ENCODE assay signal across 19 cellular contexts in the genomic region with DNA sequence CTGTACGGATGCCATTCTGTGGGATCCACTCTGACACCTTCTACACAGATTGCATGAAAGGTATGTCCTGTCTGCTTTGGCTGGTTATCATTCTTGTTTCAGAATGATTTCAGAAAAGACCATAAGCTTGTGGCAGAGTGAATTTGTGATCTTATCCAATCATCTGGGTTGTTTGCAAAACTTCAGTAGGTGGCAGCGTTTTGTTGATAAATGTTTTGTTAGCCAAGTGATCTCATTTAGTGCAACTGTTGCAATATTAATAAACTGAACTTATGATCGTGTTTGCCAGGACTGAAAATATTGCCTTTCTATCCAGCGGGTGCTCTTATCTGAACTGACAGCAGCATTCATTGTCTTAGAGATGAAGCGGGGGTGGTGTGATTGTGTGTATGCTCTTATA.
DNase-seq lines count a peak whose midpoint lies in the region; ATAC-seq, FAIRE-seq and TF ChIP-seq lines count a peak whose summit lies in the region.
"Had no signal": no experiment of that assay in that cellular context is flagged by ENCODE, and none has a peak within 500 bp of the region (broad histone marks: within the 10 kb centered on the region; RNA-seq: fewer than 3 reads in every experiment).

No MANE protein-coding gene starts in this region.

- H3K79me2 ChIP-seq in Loucy (ENCODE audit: insufficient read depth, low read length) (no peaks in the 10 kb centered on the region), HepG2 (ENCODE audit: insufficient read depth, low read length) (no peaks in the 10 kb centered on the region)

- peak; percentile 33 for DNase-seq in NCI-H2171 treated with DMSO at 0.1 percent for 48 hours (lab: John Stamatoyannopoulos, UW)
- no peak for DNase-seq in NCI-H2171 (lab: John Stamatoyannopoulos, UW)
- DNase-seq in astrocyte of the hippocampus (ENCODE audit: low read depth, low spot score), result peak; percentile 13
- DNase-seq in neural crest cell (ENCODE audit: low read depth, low spot score), result no peak
- DNase-seq in HepG2 (ENCODE audit: low spot score), result no peak
- DNase-seq in G401 (ENCODE audit: low spot score), result no peak
- DNase-seq in vagina (ENCODE audit: extremely low spot score in 2 of 2), result no peak
- DNase-seq: ACHN; activated effector memory CD4-positive, alpha-beta T cell treated with Interleukin-2 at 50 U/mL for 16 hours; NCI-H345; PC-3; right lobe of liver; stimulated activated naive CD8-positive, alpha-beta T cell treated with anti-CD3 and anti-CD28 coated beads, Interleukin-15, Interleukin-2, amounts not matched to agents 100 U/mL and 50 U/mL, for 24 hours; T-helper 9 cell; trophoblast cell had no signal

- in situ Hi-C loops in HepG2 (cut with HindIII; ENCODE audit: extremely low pct_ligation_motif_present, low pct_unique_long_range_greater_than_20kb) (no loop called here), G401 (cut with HindIII; ENCODE audit: low sequenced_read_pairs) (no loop called here)

- no TSS peak for BruUV-seq in HepG2 (replicated peaks; lab: Mats Ljungman, UMichigan)

- intact Hi-C loops in HepG2 (cut with micrococcal nuclease; ENCODE audit: unreplicated experiment), result no loop called here
- intact Hi-C loops in vagina (cut with DNase I), result no loop called here

- H3K9me3 ChIP-seq in Loucy (ENCODE audit: insufficient read depth, low read depth, low read length) (no peaks in the 10 kb centered on the region), HepG2 (ENCODE audit: low read length) (no peaks in the 10 kb centered on the region), vagina (no peaks in the 10 kb centered on the region)
- H3K9me3 ChIP-seq: right lobe of liver had no signal

- WGBS in HepG2 (ENCODE audit: low lambda C conversion rate), result 2% methylated on average over 5 of the region's 5 CpGs

- H3K4me3 ChIP-seq in Loucy (ENCODE audit: low read length, poor library complexity, severe bottlenecking) (no peak overlapping the region), HepG2 (replicated peaks in 1 of 3; ENCODE audit: insufficient read depth in 1 of 3, low read depth in 2 of 3, low read length in 3 of 3) (no peak overlapping the region), vagina (no peak overlapping the region)
- H3K4me3 ChIP-seq: GM12878, right lobe of liver had no signal

- H3K27ac ChIP-seq in HepG2 (ENCODE audit: extremely low read length, insufficient read depth, low read length) (no peak overlapping the region), vagina (no peak overlapping the region)
- H3K27ac ChIP-seq: right lobe of liver had no signal

- TF ChIP-seq CTCF in Loucy (conservative IDR thresholded peaks at IDR 0.05; ENCODE audit: low read length) (peak; percentile 70), neural crest cell (conservative IDR thresholded peaks at IDR 0.05) (no peak), HepG2 (CRISPR knock-in tag; IDR thresholded peaks at IDR 0.05) (no peak), vagina (IDR thresholded peaks at IDR 0.05) (no peak)

- no peaks in the 10 kb centered on the region for H3K9me2 ChIP-seq in Loucy (replicated peaks; ENCODE audit: low read depth, low read length)

- H3K4me3 Mint-ChIP-seq in neural crest cell, result no peak overlapping the region
- H3K4me3 Mint-ChIP-seq: IgD-negative memory B cell had no signal

- H3F3A ChIP-seq in Loucy (ENCODE audit: low read depth), result no peaks in the 10 kb centered on the region

- H3K27me3 ChIP-seq in Loucy (ENCODE audit: insufficient read depth, low read length, poor library complexity, severe bottlenecking) (no peaks in the 10 kb centered on the region), HepG2 (ENCODE audit: control insufficient read depth in 1 of 2, insufficient read depth in 2 of 2, low read length in 2 of 2) (peaks cover 0 to 7% of the 10 kb centered on the region in 2 experiments; a peak in 1 of 5 replicates), vagina (no peaks in the 10 kb centered on the region)
- H3K27me3 ChIP-seq: right lobe of liver had no signal

- H3K4me2 ChIP-seq in Loucy (ENCODE audit: low read depth, low read length, poor library complexity, severe bottlenecking), result no peak overlapping the region
- no peak overlapping the region for H3K4me2 ChIP-seq in HepG2 (ENCODE audit: low read depth, low read length)

- H3K36me3 ChIP-seq in Loucy (ENCODE audit: insufficient read depth, low read length) (no peaks in the 10 kb centered on the region), HepG2 (replicated peaks in 1 of 2; ENCODE audit: control insufficient read depth in 1 of 2, insufficient read depth in 2 of 2, low read length in 2 of 2) (no peaks in the 10 kb centered on the region), vagina (no peaks in the 10 kb centered on the region)
- H3K36me3 ChIP-seq: right lobe of liver had no signal

- H3K9ac ChIP-seq in Loucy (ENCODE audit: low read depth, low read length, poor library complexity, severe bottlenecking), result peak overlapping the region; percentile 41
- no peak overlapping the region for H3K9ac ChIP-seq in HepG2 (ENCODE audit: insufficient read depth, low read depth, low read length)

- CTCF ChIA-PET in HepG2 (lab: Yijun Ruan, JAX; ENCODE audit: low intra/inter-chr PET ratio, low total read pairs), result no interaction called here

- TF ChIP-seq EP300 in HepG2 (IDR thresholded peaks at IDR 0.05; ENCODE audit: low read depth in 2 of 2, low read length in 2 of 2) (no peak), HepG2 (CRISPR knock-in tag; IDR thresholded peaks at IDR 0.05; ENCODE audit: borderline replicate concordance) (no peak)

- no peak for FAIRE-seq in HepG2 (lab: Jason Lieb, UNC)
- FAIRE-seq: endometrium, GM12878 had no signal

- no peaks in the 10 kb centered on the region for H3K27me3 Mint-ChIP-seq in neural crest cell (ENCODE audit: low read depth)
- H3K27me3 Mint-ChIP-seq: IgD-negative memory B cell had no signal

- peaks cover 5% of the 10 kb centered on the region for H3K4me1 Mint-ChIP-seq in neural crest cell

- ATAC-seq in HepG2, result no peak
- ATAC-seq: GM12878; PC-3; right lobe of liver; stimulated activated naive CD8-positive, alpha-beta T cell treated with anti-CD3 and anti-CD28 coated beads, Interleukin-15, Interleukin-2, amounts not matched to agents 100 U/mL and 50 U/mL, for 24 hours had no signal

- H3K27ac Mint-ChIP-seq in neural crest cell (ENCODE audit: unreplicated experiment), result peak overlapping the region; percentile 39
- H3K27ac Mint-ChIP-seq: IgD-negative memory B cell had no signal

- H3K36me3 Mint-ChIP-seq in neural crest cell (ENCODE audit: low read depth), result no peaks in the 10 kb centered on the region
- H3K36me3 Mint-ChIP-seq: IgD-negative memory B cell had no signal

- peak overlapping the region; percentile 68; the same call in 1 of the 2 replicates for H2AFZ ChIP-seq in Loucy (ENCODE audit: low read length)
- H2AFZ ChIP-seq in HepG2 (ENCODE audit: low read length), result no peak overlapping the region

- POLR2A ChIA-PET in HepG2 (lab: Yijun Ruan, JAX), result no interaction called here

- H3K9me3 Mint-ChIP-seq in neural crest cell, result no peaks in the 10 kb centered on the region

- TF ChIP-seq POLR2A in HepG2 (IDR thresholded peaks at IDR 0.05; ENCODE audit: insufficient read depth in 1 of 2, low read depth in 2 of 2, low read length in 2 of 2) (no peak), vagina (IDR thresholded peaks at IDR 0.05) (no peak)

- H4K20me1 ChIP-seq in Loucy (ENCODE audit: insufficient read depth, low read length, poor library complexity, severe bottlenecking) (no peaks in the 10 kb centered on the region), HepG2 (ENCODE audit: insufficient read depth, low read length) (no peaks in the 10 kb centered on the region)

- H3K4me1 ChIP-seq in Loucy (ENCODE audit: insufficient read depth, low read length, poor library complexity, severe bottlenecking) (peaks cover 24% of the 10 kb centered on the region), HepG2 (ENCODE audit: insufficient read depth, low read length) (no peaks in the 10 kb centered on the region), vagina (peaks cover 19% of the 10 kb centered on the region)
- H3K4me1 ChIP-seq: right lobe of liver had no signal

- no peak for TF ChIP-seq RAD21 in HepG2 (CRISPR knock-in tag; IDR thresholded peaks at IDR 0.05)

TF ChIP-seq in HepG2, 621 proteins besides CTCF, POLR2A, EP300 and RAD21:
- TF ChIP-seq MAFK (conservative IDR thresholded peaks at IDR 0.05 in 1 of 2, IDR thresholded peaks at IDR 0.05 in 1 of 2; ENCODE audit: low read length in 2 of 2), result peak in 1 of 2 experiments; percentile 21; a peak in 1 of 4 replicates
- no peak for TF ChIP-seq ZNF350 (CRISPR knock-in tag; IDR thresholded peaks at IDR 0.05; ENCODE audit: borderline replicate concordance, low read depth)

Comparison
In these comparisons a context has a peak if more than half of its experiments do, and no peak if none do; other contexts are left out.
1. DNase-seq: peak in NCI-H2171 treated with DMSO at 0.1 percent for 48 hours (single experiment) and astrocyte of the hippocampus (single experiment); none in NCI-H2171 (single experiment), neural crest cell (single experiment), HepG2 (single experiment), G401 (single experiment) and vagina (0 of 2).